1 cellular context compared by ENCODE assay signal in the genomic region with DNA sequence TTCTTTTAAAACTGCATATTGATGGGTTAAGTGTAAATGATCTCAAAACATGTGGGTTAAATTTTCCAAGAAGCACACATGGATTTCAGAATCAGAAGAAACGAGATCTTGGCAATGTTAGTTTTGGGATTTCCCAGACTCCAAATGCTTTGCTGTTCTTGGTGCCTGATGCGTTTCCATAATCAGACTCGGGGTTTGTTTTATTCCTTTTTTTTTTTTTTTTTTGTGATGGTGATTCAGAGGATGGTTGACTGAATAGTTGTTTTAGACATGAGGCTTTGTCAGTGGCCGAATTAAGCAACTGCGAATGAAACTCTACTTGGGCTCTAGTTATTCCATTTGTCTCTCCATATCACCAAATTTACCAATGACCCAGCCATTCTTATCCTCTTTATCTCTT.
TF ChIP-seq lines count a peak whose summit lies in the region.

No MANE protein-coding gene starts in this region.

TF ChIP-seq in IMR-90, 13 proteins besides CTCF, POLR2A, EP300 and RAD21:
- TF ChIP-seq MAFK (IDR thresholded peaks at IDR 0.05; ENCODE audit: low read depth, low read length) (no peak), RFX5 (IDR thresholded peaks at IDR 0.05; ENCODE audit: low read depth, low read length) (no peak)
TF ChIP-seq in IMR-90: peak in this region for 0.
